8 cellular contexts compared by ENCODE assay signal in genomic region chr14:24114536-24115450, GRCh38. TPM values are rescaled to one million over a fixed set of nuclear protein-coding genes. Genes with fewer than 3 reads are reported as not detected.
DNase-seq lines count a peak whose midpoint lies in the region; ATAC-seq and TF ChIP-seq lines count a peak whose summit lies in the region.

Gene DCAF11 (plus strand): TSS chr14:24114777. CDS start chr14:24115595, 818 bp downstream.
Gene NRL (minus strand): TSS chr14:24114949. CDS start chr14:24082848, 32,101 bp downstream.

- H3K4me3 ChIP-seq in BLaER1: peak within 1 kb of the TSS; percentile 75
- peak within 1 kb of the TSS; percentile 80 for H3K4me3 ChIP-seq in colonic mucosa

- peak within 1 kb of the TSS; percentile 100 for H3K4me2 ChIP-seq in BLaER1

- ATAC-seq in GM19328 (IDR thresholded peaks at IDR 0.05; ENCODE audit: unreplicated experiment) (peak; percentile 86), HG03469 (IDR thresholded peaks at IDR 0.05; ENCODE audit: unreplicated experiment) (peak; percentile 74)

- H3K9me3 Mint-ChIP-seq in activated CD4-positive, alpha-beta T cell treated with anti-CD3 and anti-CD28 coated beads, Interleukin-2, amount 10 ng/mL, durations not matched to agents 24 days and 14 days: no peaks in the 10 kb centered on the region

- H3K36me3 Mint-ChIP-seq in activated CD4-positive, alpha-beta T cell treated with anti-CD3 and anti-CD28 coated beads, Interleukin-2, amount 10 ng/mL, durations not matched to agents 24 days and 14 days (ENCODE audit: low read depth): peaks cover 34% of the 10 kb centered on the region

- intact Hi-C loops in activated CD4-positive, alpha-beta T cell treated with anti-CD3 and anti-CD28 coated beads, Interleukin-2, amount 10 ng/mL, durations not matched to agents 24 days and 14 days (cut with micrococcal nuclease): loop anchor here (1.0 to 10.0 kb wide), 12 partner anchors 20 to 557 kb away; partner anchors contain the start of genes CARMIL3, CHMP4A, EMC9 and GMPR2
- intact Hi-C loops in colonic mucosa (cut with DNase I): loop anchor here (2.0 kb wide), 1 partner anchor 26 kb away; the partner anchor contains the start of gene EMC9

- H3K27me3 Mint-ChIP-seq in activated CD4-positive, alpha-beta T cell treated with anti-CD3 and anti-CD28 coated beads, Interleukin-2, amount 10 ng/mL, durations not matched to agents 24 days and 14 days: peaks cover 2% of the 10 kb centered on the region

- H3K9ac ChIP-seq in BLaER1 (peak within 1 kb of the TSS; percentile 87), colonic mucosa (ENCODE audit: low read depth in 2 of 2, low read length in 2 of 2) (peak within 1 kb of the TSS; percentile 90 to 100)

- H4K20me1 ChIP-seq in BLaER1: no peaks in the 10 kb centered on the region

- H3K27ac Mint-ChIP-seq in activated CD4-positive, alpha-beta T cell treated with anti-CD3 and anti-CD28 coated beads, Interleukin-2, amount 10 ng/mL, durations not matched to agents 24 days and 14 days: peak within 1 kb of the TSS; percentile 100

- H3K4me1 ChIP-seq in BLaER1 (peaks cover 32% of the 10 kb centered on the region), colonic mucosa (peaks cover 6% of the 10 kb centered on the region)

- no peak for TF ChIP-seq CTCF in colonic mucosa (IDR thresholded peaks at IDR 0.05)

- DNase-seq in NCI-H526 (lab: John Stamatoyannopoulos, UW) (peak; percentile 99), colonic mucosa (peak; percentile 99)
- DNase-seq in activated CD4-positive, alpha-beta T cell treated with anti-CD3 and anti-CD28 coated beads, Interleukin-2, amount 10 ng/mL, durations not matched to agents 24 days and 14 days: peak; percentile 99
- DNase-seq in stimulated activated CD4-positive, alpha-beta T cell treated with anti-CD3 and anti-CD28 coated beads, Interleukin-1b, Interleukin-23, amount 100 ng/mL, for 24 hours (ENCODE audit: low read depth in 4 of 4, low spot score in 1 of 4): peak; percentile 94 to 98 (median 95)

- peak within 1 kb of the TSS; percentile 99 for H3K4me3 Mint-ChIP-seq in activated CD4-positive, alpha-beta T cell treated with anti-CD3 and anti-CD28 coated beads, Interleukin-2, amount 10 ng/mL, durations not matched to agents 24 days and 14 days

- H3K27ac ChIP-seq in BLaER1 (peak within 1 kb of the TSS; percentile 95), colonic mucosa (peak within 1 kb of the TSS; percentile 98), layer of hippocampus (ENCODE audit: low read depth, low read length) (peak within 1 kb of the TSS; percentile 100)

- H3K27me3 ChIP-seq in BLaER1: no peaks in the 10 kb centered on the region
- no peaks in the 10 kb centered on the region for H3K27me3 ChIP-seq in colonic mucosa
- no peaks in the 10 kb centered on the region for H3K27me3 ChIP-seq in layer of hippocampus (ENCODE audit: control insufficient read depth, insufficient read depth, low read length)

- H3K9me3 ChIP-seq in BLaER1: no peaks in the 10 kb centered on the region
- H3K9me3 ChIP-seq in colonic mucosa: no peaks in the 10 kb centered on the region

- H3K36me3 ChIP-seq in BLaER1 (peaks cover 37% of the 10 kb centered on the region), colonic mucosa (peaks cover 14% of the 10 kb centered on the region)

- peaks cover 34% of the 10 kb centered on the region for H3K4me1 Mint-ChIP-seq in activated CD4-positive, alpha-beta T cell treated with anti-CD3 and anti-CD28 coated beads, Interleukin-2, amount 10 ng/mL, durations not matched to agents 24 days and 14 days

RNA-seq across cellular contexts. Expression of gene DCAF11, which starts in this region (rescaled TPM):
- total RNA-seq in activated CD4-positive, alpha-beta T cell treated with anti-CD3 and anti-CD28 coated beads, Interleukin-2, amount 10 ng/mL, durations not matched to agents 24 days and 14 days: 55.8 and 57.3 TPM in 2 replicates
- total RNA-seq in colonic mucosa: 100 to 1,000 TPM in 1 of 2 donors, 10 to 100 TPM in 1; 89.2 to 106 TPM

RNA-seq across cellular contexts. Expression of gene NRL, which starts in this region (rescaled TPM):
- 0.96 and 1.2 TPM in 2 replicates for total RNA-seq in activated CD4-positive, alpha-beta T cell treated with anti-CD3 and anti-CD28 coated beads, Interleukin-2, amount 10 ng/mL, durations not matched to agents 24 days and 14 days
- 1 to 10 TPM in 1 of 2 donors, under 1 TPM in 1; 0.88 to 2.7 TPM for total RNA-seq in colonic mucosa

Comparison
In these comparisons a context has a peak if more than half of its experiments do, and no peak if none do; other contexts are left out.
1. Peak in every context shown above with its lines: DNase-seq, ATAC-seq, H3K4me3 ChIP-seq and H3K27ac ChIP-seq.